In the genomic region with DNA sequence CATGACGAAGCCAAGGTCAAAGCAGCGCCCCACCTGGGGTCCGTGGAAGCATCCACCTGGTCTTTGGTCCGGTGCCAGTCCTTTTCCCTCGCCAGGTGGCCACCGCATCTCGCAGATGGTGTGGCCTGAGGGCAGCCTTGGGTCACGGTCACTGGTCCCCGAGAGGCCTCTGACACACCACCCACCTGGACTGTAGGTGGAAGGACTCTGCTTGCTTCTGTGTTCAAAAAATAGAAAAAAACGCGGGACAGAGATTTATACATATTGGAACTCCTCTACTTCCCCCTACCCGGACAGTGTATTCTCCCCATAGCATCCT, we compare ENCODE assay signal across 8 cellular contexts. TPM values are rescaled to one million over a fixed set of nuclear protein-coding genes. Genes with fewer than 3 reads are reported as not detected.
DNase-seq lines count a peak whose midpoint lies in the region; ATAC-seq, FAIRE-seq and TF ChIP-seq lines count a peak whose summit lies in the region.

No MANE protein-coding gene starts in this region.

- H3K79me2 ChIP-seq in KMS-11 (ENCODE audit: insufficient read depth, low read depth): no peaks in the 10 kb centered on the region
- H3K79me2 ChIP-seq in endothelial cell of umbilical vein (ENCODE audit: control insufficient read depth, insufficient read depth, low read length): no peaks in the 10 kb centered on the region

- no TSS peak for BruUV-seq in endothelial cell of umbilical vein (replicated peaks; lab: Mats Ljungman, UMichigan)

- DNase-seq in endothelial cell of umbilical vein (ENCODE audit: low read depth, low spot score): no peak
- DNase-seq in dedifferentiated amniotic fluid mesenchymal stem cell (ENCODE audit: extremely low spot score): no peak
- no peak for DNase-seq in NCI-H146 (lab: John Stamatoyannopoulos, UW)
- no peak for DNase-seq in GM20000 (ENCODE audit: low spot score)

- dilution Hi-C loops in endothelial cell of umbilical vein (cut with MboI; ENCODE audit: extremely low pct_ligation_motif_present, low sequenced_read_pairs): no loop called here

- H3K4me1 ChIP-seq in KMS-11 (ENCODE audit: low read depth, poor library complexity, severe bottlenecking) (peaks cover 8% of the 10 kb centered on the region), endothelial cell of umbilical vein (ENCODE audit: control insufficient read depth, extremely low read depth, insufficient read depth, low read length) (peaks cover 4% of the 10 kb centered on the region), rectal smooth muscle tissue (ENCODE audit: control insufficient read depth, insufficient read depth, low read length) (peaks cover 2% of the 10 kb centered on the region)

- H3K9me3 ChIP-seq in endothelial cell of umbilical vein (replicated peaks; ENCODE audit: control insufficient read depth, insufficient read depth, low read length): no peaks in the 10 kb centered on the region

- H3K9ac ChIP-seq in KMS-11 (no peak overlapping the region; the same call in 1 of the 2 replicates), endothelial cell of umbilical vein (replicated peaks; ENCODE audit: extremely low read depth, insufficient read depth, low read length) (no peak overlapping the region), rectal smooth muscle tissue (ENCODE audit: low read length) (peak overlapping the region; percentile 24)

- H2AFZ ChIP-seq in KMS-11 (ENCODE audit: low read depth) (peak overlapping the region; percentile 99), endothelial cell of umbilical vein (ENCODE audit: low read depth, low read length) (peak overlapping the region; percentile 71)

- H4K20me1 ChIP-seq in KMS-11 (ENCODE audit: insufficient read depth): no peaks in the 10 kb centered on the region
- no peaks in the 10 kb centered on the region for H4K20me1 ChIP-seq in endothelial cell of umbilical vein (replicated peaks; ENCODE audit: control insufficient read depth, extremely low read depth, insufficient read depth, low read length)

- H3K4me3 ChIP-seq in KMS-11 (IDR thresholded peaks at IDR 0.05; ENCODE audit: insufficient read depth, low read depth, low read length) (no peak overlapping the region), endothelial cell of umbilical vein (replicated peaks in 1 of 3; ENCODE audit: insufficient read depth in 1 of 3, low read depth in 1 of 3, low read length in 3 of 3) (peak overlapping the region in 2 of 3 experiments; percentile 10 to 63), rectal smooth muscle tissue (ENCODE audit: low read length) (peak overlapping the region; percentile 98)

- FAIRE-seq in endothelial cell of umbilical vein (lab: Jason Lieb, UNC): no peak

- H3K4me2 ChIP-seq in KMS-11 (peak overlapping the region; percentile 94), endothelial cell of umbilical vein (ENCODE audit: insufficient read depth, low read length) (peak overlapping the region; percentile 49)

- no peaks in the 10 kb centered on the region for H3K9me1 ChIP-seq in endothelial cell of umbilical vein (replicated peaks; ENCODE audit: control insufficient read depth, extremely low read depth, insufficient read depth, low read length)

- no peaks in the 10 kb centered on the region for H3K27me3 ChIP-seq in KMS-11 (ENCODE audit: insufficient read depth, low read depth)
- no peaks in the 10 kb centered on the region for H3K27me3 ChIP-seq in endothelial cell of umbilical vein (ENCODE audit: control insufficient read depth in 2 of 2, insufficient read depth in 2 of 2, low read length in 2 of 2)
- H3K27me3 ChIP-seq in rectal smooth muscle tissue (ENCODE audit: control insufficient read depth, insufficient read depth, low read length): no peaks in the 10 kb centered on the region

- intact Hi-C loops in endothelial cell of umbilical vein (cut with micrococcal nuclease): loop anchor here (1.0 to 5.0 kb wide), 8 partner anchors 11 to 300 kb away; partner anchors contain the start of genes PSIP1 and SNAPC3

- no peak for TF ChIP-seq POLR2A in endothelial cell of umbilical vein (IDR thresholded peaks at IDR 0.05; ENCODE audit: low read depth, low read length)

- H3K36me3 ChIP-seq in KMS-11 (ENCODE audit: insufficient read depth) (no peaks in the 10 kb centered on the region), endothelial cell of umbilical vein (ENCODE audit: control insufficient read depth in 2 of 2, extremely low read depth in 1 of 2, insufficient read depth in 2 of 2, low read length in 2 of 2) (no peaks in the 10 kb centered on the region), rectal smooth muscle tissue (ENCODE audit: control insufficient read depth, insufficient read depth, low read length) (no peaks in the 10 kb centered on the region)

- TF ChIP-seq CTCF in 22Rv1 (IDR thresholded peaks at IDR 0.05) (no peak), KMS-11 (conservative IDR thresholded peaks at IDR 0.05; ENCODE audit: low read depth, low read length) (no peak), endothelial cell of umbilical vein (IDR thresholded peaks at IDR 0.05; ENCODE audit: extremely low read depth in 1 of 2, insufficient read depth in 1 of 2, low read depth in 1 of 2, low read length in 2 of 2) (no peak), GM20000 (IDR thresholded peaks at IDR 0.05; ENCODE audit: extremely low read depth, missing control alignments) (no peak)

- ATAC-seq in GM19455 (IDR thresholded peaks at IDR 0.05; ENCODE audit: unreplicated experiment): peak; percentile 33

- POLR2A ChIA-PET in endothelial cell of umbilical vein (lab: Charles Lee): interaction anchor here (0.6 kb wide), 1 partner anchor 20 kb away, joined by 9 read pairs; no protein-coding TSS in a partner anchor

- H3K27ac ChIP-seq in 22Rv1 (peak overlapping the region; percentile 82; the same call in 1 of the 2 replicates), KMS-11 (no peak overlapping the region), endothelial cell of umbilical vein (ENCODE audit: insufficient read depth, low read depth, low read length) (no peak overlapping the region), rectal smooth muscle tissue (ENCODE audit: low read depth, low read length) (peak overlapping the region; percentile 29)

- CTCF ChIA-PET in endothelial cell of umbilical vein (lab: Charles Lee): interaction anchor here (0.8 to 1.2 kb wide), 5 partner anchors 8 to 204 kb away, joined by 3 to 5 read pairs (median 4); partner anchors contain the start of gene PSIP1

TF ChIP-seq in endothelial cell of umbilical vein, 7 proteins besides CTCF, POLR2A, EP300 and RAD21:
- TF ChIP-seq MYC (IDR thresholded peaks at IDR 0.05; ENCODE audit: low read depth, low read length) (no peak), MAX (IDR thresholded peaks at IDR 0.05; ENCODE audit: insufficient read depth, insufficient read length) (no peak)

RNA-seq across cellular contexts. Expression of gene TTC39B, which starts 0.5 kb away (rescaled TPM):
- 5.4 and 6.8 TPM in 2 replicates for total RNA-seq in endothelial cell of umbilical vein
- polyA plus RNA-seq in endothelial cell of umbilical vein: 0.64 and 1.0 TPM in 2 replicates
- 0.97 and 1.1 TPM in 2 replicates for polyA plus RNA-seq in endothelial cell of umbilical vein (2011; cell fraction: cytosol; rRNA removed)
- polyA plus RNA-seq in endothelial cell of umbilical vein (2011; cell fraction: nucleus; rRNA removed): 6.7 and 7.6 TPM in 2 replicates
- polyA plus RNA-seq in endothelial cell of umbilical vein (2012): 5.3 and 6.9 TPM in 2 replicates
- 5.3 and 7.4 TPM in 2 replicates for polyA minus RNA-seq in endothelial cell of umbilical vein
- 0.31 TPM for polyA minus RNA-seq in endothelial cell of umbilical vein (2011; cell fraction: cytosol; rRNA and poly(A)+ RNA removed)
- polyA minus RNA-seq in endothelial cell of umbilical vein (2011; cell fraction: nucleus; rRNA and poly(A)+ RNA removed): 9.8 and 14.4 TPM in 2 replicates

Comparison
In these comparisons a context has a peak if more than half of its experiments do, and no peak if none do; other contexts are left out.
1. H3K27ac ChIP-seq: peak in 22Rv1 (single experiment) and rectal smooth muscle tissue (single experiment); none in KMS-11 (single experiment) and endothelial cell of umbilical vein (single experiment).